1 cellular context compared by ENCODE assay signal in the genomic region with DNA sequence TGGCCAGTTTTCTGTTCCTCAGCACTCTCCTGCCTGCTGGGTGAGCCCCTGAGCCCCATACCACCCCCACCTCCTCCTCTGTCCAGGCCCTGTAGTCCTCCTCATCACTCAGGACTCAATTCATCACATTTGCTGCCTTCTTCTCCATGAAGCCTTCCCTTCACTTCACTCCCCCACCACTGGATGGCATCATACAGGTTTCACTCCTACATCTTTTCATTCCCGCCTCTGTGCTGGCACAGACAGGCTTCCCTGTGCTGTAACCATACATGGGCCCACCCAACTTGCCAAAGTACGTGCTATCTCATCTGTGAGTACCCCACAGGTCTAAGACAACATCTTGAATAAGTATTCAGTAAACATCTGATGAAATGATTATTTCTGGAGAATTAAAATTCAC.
TF ChIP-seq lines count a peak whose summit lies in the region.

No MANE protein-coding gene starts in this region.

TF ChIP-seq in HEK293, 187 proteins besides CTCF, POLR2A, EP300 and RAD21 (continued from another document and continues in another):
- no peak for TF ChIP-seq ZNF132 (tag by site-specific recombination; IDR thresholded peaks at IDR 0.05; ENCODE audit: borderline replicate concordance)
- TF ChIP-seq, protein P1, sequence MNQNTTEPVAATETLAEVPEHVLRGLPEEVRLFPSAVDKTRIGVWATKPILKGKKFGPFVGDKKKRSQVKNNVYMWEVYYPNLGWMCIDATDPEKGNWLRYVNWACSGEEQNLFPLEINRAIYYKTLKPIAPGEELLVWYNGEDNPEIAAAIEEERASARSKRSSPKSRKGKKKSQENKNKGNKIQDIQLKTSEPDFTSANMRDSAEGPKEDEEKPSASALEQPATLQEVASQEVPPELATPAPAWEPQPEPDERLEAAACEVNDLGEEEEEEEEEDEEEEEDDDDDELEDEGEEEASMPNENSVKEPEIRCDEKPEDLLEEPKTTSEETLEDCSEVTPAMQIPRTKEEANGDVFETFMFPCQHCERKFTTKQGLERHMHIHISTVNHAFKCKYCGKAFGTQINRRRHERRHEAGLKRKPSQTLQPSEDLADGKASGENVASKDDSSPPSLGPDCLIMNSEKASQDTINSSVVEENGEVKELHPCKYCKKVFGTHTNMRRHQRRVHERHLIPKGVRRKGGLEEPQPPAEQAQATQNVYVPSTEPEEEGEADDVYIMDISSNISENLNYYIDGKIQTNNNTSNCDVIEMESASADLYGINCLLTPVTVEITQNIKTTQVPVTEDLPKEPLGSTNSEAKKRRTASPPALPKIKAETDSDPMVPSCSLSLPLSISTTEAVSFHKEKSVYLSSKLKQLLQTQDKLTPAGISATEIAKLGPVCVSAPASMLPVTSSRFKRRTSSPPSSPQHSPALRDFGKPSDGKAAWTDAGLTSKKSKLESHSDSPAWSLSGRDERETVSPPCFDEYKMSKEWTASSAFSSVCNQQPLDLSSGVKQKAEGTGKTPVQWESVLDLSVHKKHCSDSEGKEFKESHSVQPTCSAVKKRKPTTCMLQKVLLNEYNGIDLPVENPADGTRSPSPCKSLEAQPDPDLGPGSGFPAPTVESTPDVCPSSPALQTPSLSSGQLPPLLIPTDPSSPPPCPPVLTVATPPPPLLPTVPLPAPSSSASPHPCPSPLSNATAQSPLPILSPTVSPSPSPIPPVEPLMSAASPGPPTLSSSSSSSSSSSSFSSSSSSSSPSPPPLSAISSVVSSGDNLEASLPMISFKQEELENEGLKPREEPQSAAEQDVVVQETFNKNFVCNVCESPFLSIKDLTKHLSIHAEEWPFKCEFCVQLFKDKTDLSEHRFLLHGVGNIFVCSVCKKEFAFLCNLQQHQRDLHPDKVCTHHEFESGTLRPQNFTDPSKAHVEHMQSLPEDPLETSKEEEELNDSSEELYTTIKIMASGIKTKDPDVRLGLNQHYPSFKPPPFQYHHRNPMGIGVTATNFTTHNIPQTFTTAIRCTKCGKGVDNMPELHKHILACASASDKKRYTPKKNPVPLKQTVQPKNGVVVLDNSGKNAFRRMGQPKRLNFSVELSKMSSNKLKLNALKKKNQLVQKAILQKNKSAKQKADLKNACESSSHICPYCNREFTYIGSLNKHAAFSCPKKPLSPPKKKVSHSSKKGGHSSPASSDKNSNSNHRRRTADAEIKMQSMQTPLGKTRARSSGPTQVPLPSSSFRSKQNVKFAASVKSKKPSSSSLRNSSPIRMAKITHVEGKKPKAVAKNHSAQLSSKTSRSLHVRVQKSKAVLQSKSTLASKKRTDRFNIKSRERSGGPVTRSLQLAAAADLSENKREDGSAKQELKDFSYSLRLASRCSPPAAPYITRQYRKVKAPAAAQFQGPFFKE (tag by site-specific recombination; IDR thresholded peaks at IDR 0.05; ENCODE audit: borderline replicate concordance) = no peak
- TF ChIP-seq EGR2 (tag by site-specific recombination; IDR thresholded peaks at IDR 0.05; ENCODE audit: low read depth) = peak; percentile 85
- TF ChIP-seq, protein P2, sequence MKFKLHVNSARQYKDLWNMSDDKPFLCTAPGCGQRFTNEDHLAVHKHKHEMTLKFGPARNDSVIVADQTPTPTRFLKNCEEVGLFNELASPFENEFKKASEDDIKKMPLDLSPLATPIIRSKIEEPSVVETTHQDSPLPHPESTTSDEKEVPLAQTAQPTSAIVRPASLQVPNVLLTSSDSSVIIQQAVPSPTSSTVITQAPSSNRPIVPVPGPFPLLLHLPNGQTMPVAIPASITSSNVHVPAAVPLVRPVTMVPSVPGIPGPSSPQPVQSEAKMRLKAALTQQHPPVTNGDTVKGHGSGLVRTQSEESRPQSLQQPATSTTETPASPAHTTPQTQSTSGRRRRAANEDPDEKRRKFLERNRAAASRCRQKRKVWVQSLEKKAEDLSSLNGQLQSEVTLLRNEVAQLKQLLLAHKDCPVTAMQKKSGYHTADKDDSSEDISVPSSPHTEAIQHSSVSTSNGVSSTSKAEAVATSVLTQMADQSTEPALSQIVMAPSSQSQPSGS (tag by site-specific recombination; IDR thresholded peaks at IDR 0.05; ENCODE audit: low read depth) = no peak
- TF ChIP-seq ZNF37A (tag by site-specific recombination; IDR thresholded peaks at IDR 0.05) = no peak
- no peak for TF ChIP-seq ZNF670 (tag by site-specific recombination; IDR thresholded peaks at IDR 0.05; ENCODE audit: low read depth)
- no peak for TF ChIP-seq ZNF791 (tag by site-specific recombination; IDR thresholded peaks at IDR 0.05)
- TF ChIP-seq KLF16 (tag by site-specific recombination; IDR thresholded peaks at IDR 0.05) = no peak
- TF ChIP-seq ZNF114 (tag by site-specific recombination; IDR thresholded peaks at IDR 0.05) = no peak
- TF ChIP-seq ZNF23 (tag by site-specific recombination; IDR thresholded peaks at IDR 0.05; ENCODE audit: borderline replicate concordance) = no peak
- no peak for TF ChIP-seq ZNF558 (tag by site-specific recombination; IDR thresholded peaks at IDR 0.05)
- no peak for TF ChIP-seq ZNF433 (tag by site-specific recombination; IDR thresholded peaks at IDR 0.05; ENCODE audit: low read depth)
- TF ChIP-seq ZNF202 (tag by site-specific recombination; IDR thresholded peaks at IDR 0.05; ENCODE audit: borderline replicate concordance) = no peak
- TF ChIP-seq ZNF600 (tag by site-specific recombination; IDR thresholded peaks at IDR 0.05) = peak; percentile 81
- TF ChIP-seq ZNF239 (tag by site-specific recombination; IDR thresholded peaks at IDR 0.05) = no peak
- TF ChIP-seq ZNF701 (tag by site-specific recombination; IDR thresholded peaks at IDR 0.05) = no peak
- no peak for TF ChIP-seq GLIS2 (tag by site-specific recombination; IDR thresholded peaks at IDR 0.05)
- TF ChIP-seq, protein P3, sequence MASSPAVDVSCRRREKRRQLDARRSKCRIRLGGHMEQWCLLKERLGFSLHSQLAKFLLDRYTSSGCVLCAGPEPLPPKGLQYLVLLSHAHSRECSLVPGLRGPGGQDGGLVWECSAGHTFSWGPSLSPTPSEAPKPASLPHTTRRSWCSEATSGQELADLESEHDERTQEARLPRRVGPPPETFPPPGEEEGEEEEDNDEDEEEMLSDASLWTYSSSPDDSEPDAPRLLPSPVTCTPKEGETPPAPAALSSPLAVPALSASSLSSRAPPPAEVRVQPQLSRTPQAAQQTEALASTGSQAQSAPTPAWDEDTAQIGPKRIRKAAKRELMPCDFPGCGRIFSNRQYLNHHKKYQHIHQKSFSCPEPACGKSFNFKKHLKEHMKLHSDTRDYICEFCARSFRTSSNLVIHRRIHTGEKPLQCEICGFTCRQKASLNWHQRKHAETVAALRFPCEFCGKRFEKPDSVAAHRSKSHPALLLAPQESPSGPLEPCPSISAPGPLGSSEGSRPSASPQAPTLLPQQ (tag by site-specific recombination; IDR thresholded peaks at IDR 0.05) = peak; percentile 80
- TF ChIP-seq, protein P4, sequence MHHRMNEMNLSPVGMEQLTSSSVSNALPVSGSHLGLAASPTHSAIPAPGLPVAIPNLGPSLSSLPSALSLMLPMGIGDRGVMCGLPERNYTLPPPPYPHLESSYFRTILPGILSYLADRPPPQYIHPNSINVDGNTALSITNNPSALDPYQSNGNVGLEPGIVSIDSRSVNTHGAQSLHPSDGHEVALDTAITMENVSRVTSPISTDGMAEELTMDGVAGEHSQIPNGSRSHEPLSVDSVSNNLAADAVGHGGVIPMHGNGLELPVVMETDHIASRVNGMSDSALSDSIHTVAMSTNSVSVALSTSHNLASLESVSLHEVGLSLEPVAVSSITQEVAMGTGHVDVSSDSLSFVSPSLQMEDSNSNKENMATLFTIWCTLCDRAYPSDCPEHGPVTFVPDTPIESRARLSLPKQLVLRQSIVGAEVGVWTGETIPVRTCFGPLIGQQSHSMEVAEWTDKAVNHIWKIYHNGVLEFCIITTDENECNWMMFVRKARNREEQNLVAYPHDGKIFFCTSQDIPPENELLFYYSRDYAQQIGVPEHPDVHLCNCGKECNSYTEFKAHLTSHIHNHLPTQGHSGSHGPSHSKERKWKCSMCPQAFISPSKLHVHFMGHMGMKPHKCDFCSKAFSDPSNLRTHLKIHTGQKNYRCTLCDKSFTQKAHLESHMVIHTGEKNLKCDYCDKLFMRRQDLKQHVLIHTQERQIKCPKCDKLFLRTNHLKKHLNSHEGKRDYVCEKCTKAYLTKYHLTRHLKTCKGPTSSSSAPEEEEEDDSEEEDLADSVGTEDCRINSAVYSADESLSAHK (tag by site-specific recombination; IDR thresholded peaks at IDR 0.05) = no peak
- TF ChIP-seq ZBTB1 (tag by site-specific recombination; IDR thresholded peaks at IDR 0.05) = no peak
- no peak for TF ChIP-seq ZBTB17 (tag by site-specific recombination; IDR thresholded peaks at IDR 0.05)
- TF ChIP-seq ZIC2 (tag by site-specific recombination; IDR thresholded peaks at IDR 0.05) = no peak
- TF ChIP-seq, protein P5, sequence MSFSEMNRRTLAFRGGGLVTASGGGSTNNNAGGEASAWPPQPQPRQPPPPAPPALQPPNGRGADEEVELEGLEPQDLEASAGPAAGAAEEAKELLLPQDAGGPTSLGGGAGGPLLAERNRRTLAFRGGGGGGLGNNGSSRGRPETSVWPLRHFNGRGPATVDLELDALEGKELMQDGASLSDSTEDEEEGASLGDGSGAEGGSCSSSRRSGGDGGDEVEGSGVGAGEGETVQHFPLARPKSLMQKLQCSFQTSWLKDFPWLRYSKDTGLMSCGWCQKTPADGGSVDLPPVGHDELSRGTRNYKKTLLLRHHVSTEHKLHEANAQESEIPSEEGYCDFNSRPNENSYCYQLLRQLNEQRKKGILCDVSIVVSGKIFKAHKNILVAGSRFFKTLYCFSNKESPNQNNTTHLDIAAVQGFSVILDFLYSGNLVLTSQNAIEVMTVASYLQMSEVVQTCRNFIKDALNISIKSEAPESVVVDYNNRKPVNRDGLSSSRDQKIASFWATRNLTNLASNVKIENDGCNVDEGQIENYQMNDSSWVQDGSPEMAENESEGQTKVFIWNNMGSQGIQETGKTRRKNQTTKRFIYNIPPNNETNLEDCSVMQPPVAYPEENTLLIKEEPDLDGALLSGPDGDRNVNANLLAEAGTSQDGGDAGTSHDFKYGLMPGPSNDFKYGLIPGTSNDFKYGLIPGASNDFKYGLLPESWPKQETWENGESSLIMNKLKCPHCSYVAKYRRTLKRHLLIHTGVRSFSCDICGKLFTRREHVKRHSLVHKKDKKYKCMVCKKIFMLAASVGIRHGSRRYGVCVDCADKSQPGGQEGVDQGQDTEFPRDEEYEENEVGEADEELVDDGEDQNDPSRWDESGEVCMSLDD (tag by site-specific recombination; IDR thresholded peaks at IDR 0.05) = no peak
- no peak for TF ChIP-seq BCL11B (tag by site-specific recombination; IDR thresholded peaks at IDR 0.05; ENCODE audit: low read depth)
- TF ChIP-seq ZNF626 (tag by site-specific recombination; IDR thresholded peaks at IDR 0.05) = no peak
- no peak for TF ChIP-seq ZNF585B (tag by site-specific recombination; IDR thresholded peaks at IDR 0.05)
- TF ChIP-seq, protein P6, sequence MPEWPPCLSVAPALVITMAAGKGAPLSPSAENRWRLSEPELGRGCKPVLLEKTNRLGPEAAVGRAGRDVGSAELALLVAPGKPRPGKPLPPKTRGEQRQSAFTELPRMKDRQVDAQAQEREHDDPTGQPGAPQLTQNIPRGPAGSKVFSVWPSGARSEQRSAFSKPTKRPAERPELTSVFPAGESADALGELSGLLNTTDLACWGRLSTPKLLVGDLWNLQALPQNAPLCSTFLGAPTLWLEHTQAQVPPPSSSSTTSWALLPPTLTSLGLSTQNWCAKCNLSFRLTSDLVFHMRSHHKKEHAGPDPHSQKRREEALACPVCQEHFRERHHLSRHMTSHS (tag by site-specific recombination; IDR thresholded peaks at IDR 0.05) = no peak
- no peak for TF ChIP-seq ZNF302 (tag by site-specific recombination; IDR thresholded peaks at IDR 0.05; ENCODE audit: low read depth)
- TF ChIP-seq, protein P7, sequence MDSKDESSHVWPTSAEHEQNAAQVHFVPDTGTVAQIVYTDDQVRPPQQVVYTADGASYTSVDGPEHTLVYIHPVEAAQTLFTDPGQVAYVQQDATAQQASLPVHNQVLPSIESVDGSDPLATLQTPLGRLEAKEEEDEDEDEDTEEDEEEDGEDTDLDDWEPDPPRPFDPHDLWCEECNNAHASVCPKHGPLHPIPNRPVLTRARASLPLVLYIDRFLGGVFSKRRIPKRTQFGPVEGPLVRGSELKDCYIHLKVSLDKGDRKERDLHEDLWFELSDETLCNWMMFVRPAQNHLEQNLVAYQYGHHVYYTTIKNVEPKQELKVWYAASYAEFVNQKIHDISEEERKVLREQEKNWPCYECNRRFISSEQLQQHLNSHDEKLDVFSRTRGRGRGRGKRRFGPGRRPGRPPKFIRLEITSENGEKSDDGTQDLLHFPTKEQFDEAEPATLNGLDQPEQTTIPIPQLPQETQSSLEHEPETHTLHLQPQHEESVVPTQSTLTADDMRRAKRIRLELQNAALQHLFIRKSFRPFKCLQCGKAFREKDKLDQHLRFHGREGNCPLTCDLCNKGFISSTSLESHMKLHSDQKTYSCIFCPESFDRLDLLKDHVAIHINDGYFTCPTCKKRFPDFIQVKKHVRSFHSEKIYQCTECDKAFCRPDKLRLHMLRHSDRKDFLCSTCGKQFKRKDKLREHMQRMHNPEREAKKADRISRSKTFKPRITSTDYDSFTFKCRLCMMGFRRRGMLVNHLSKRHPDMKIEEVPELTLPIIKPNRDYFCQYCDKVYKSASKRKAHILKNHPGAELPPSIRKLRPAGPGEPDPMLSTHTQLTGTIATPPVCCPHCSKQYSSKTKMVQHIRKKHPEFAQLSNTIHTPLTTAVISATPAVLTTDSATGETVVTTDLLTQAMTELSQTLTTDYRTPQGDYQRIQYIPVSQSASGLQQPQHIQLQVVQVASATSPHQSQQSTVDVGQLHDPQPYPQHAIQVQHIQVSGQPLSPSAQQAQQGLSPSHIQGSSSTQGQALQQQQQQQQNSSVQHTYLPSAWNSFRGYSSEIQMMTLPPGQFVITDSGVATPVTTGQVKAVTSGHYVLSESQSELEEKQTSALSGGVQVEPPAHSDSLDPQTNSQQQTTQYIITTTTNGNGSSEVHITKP (tag by site-specific recombination; IDR thresholded peaks at IDR 0.05) = peak; percentile 49
- TF ChIP-seq ZNF529 (tag by site-specific recombination; IDR thresholded peaks at IDR 0.05; ENCODE audit: insufficient replicate concordance) = no peak
- TF ChIP-seq ZNF121 (tag by site-specific recombination; IDR thresholded peaks at IDR 0.05) = no peak
- TF ChIP-seq ZNF510 (tag by site-specific recombination; IDR thresholded peaks at IDR 0.05; ENCODE audit: insufficient replicate concordance) = no peak
- TF ChIP-seq ZNF610 (tag by site-specific recombination; IDR thresholded peaks at IDR 0.05; ENCODE audit: borderline replicate concordance) = no peak
- TF ChIP-seq, protein P8, sequence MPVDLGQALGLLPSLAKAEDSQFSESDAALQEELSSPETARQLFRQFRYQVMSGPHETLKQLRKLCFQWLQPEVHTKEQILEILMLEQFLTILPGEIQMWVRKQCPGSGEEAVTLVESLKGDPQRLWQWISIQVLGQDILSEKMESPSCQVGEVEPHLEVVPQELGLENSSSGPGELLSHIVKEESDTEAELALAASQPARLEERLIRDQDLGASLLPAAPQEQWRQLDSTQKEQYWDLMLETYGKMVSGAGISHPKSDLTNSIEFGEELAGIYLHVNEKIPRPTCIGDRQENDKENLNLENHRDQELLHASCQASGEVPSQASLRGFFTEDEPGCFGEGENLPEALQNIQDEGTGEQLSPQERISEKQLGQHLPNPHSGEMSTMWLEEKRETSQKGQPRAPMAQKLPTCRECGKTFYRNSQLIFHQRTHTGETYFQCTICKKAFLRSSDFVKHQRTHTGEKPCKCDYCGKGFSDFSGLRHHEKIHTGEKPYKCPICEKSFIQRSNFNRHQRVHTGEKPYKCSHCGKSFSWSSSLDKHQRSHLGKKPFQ (tag by site-specific recombination; IDR thresholded peaks at IDR 0.05) = no peak
